ENCODE assay signal across 1 cellular context in genomic region chr2:72747344-72747743, GRCh38.
TF ChIP-seq lines count a peak whose summit lies in the region.

No MANE protein-coding gene starts in this region.

TF ChIP-seq in HepG2, 621 proteins besides CTCF, POLR2A, EP300 and RAD21 (continued from another document):
- TF ChIP-seq CEBPB (IDR thresholded peaks at IDR 0.05; ENCODE audit: borderline replicate concordance, low read depth, low read length) = peak; percentile 54; the same call in 1 of the 2 replicates
- TF ChIP-seq ATF7 (IDR thresholded peaks at IDR 0.05) = peak; percentile 62
- TF ChIP-seq ATF7 (CRISPR knock-in tag; IDR thresholded peaks at IDR 0.05) = no peak
